Comparison of ENCODE assay signal across 8 cellular contexts in genomic region chr9:117413346-117414219, GRCh38. TPM values are rescaled to one million over a fixed set of nuclear protein-coding genes. Genes with fewer than 3 reads are reported as not detected.
DNase-seq lines count a peak whose midpoint lies in the region; ATAC-seq, FAIRE-seq and TF ChIP-seq lines count a peak whose summit lies in the region.

No MANE protein-coding gene starts in this region.

- H2BK5ac ChIP-seq in neuronal stem cell (ENCODE audit: low read length): no peak overlapping the region

- no peak overlapping the region for H2BK120ac ChIP-seq in neuronal stem cell (ENCODE audit: low read depth, low read length)

- CTCF ChIA-PET in endothelial cell of umbilical vein (lab: Charles Lee): no interaction called here

- H3K27ac ChIP-seq in endothelial cell of umbilical vein (ENCODE audit: insufficient read depth, low read depth, low read length) (no peak overlapping the region), neuronal stem cell (replicated peaks; ENCODE audit: low read length) (no peak overlapping the region)

- no peak for ATAC-seq in HG03135 (IDR thresholded peaks at IDR 0.05; ENCODE audit: unreplicated experiment)
- ATAC-seq in GM18870 (IDR thresholded peaks at IDR 0.05; ENCODE audit: unreplicated experiment): no peak

- H3K27me3 ChIP-seq in endothelial cell of umbilical vein (ENCODE audit: control insufficient read depth in 2 of 2, insufficient read depth in 2 of 2, low read length in 2 of 2) (peaks cover 34 to 36% of the 10 kb centered on the region in 2 experiments), neuronal stem cell (ENCODE audit: control insufficient read depth in 3 of 3, insufficient read depth in 3 of 3, low read depth in 1 of 3, low read length in 3 of 3) (peaks cover 10 to 56% (median 28%) of the 10 kb centered on the region in 3 experiments)

- no peak for TF ChIP-seq POLR2A in endothelial cell of umbilical vein (IDR thresholded peaks at IDR 0.05; ENCODE audit: low read depth, low read length)

- no peak overlapping the region for H2BK15ac ChIP-seq in neuronal stem cell (ENCODE audit: low read length)

- H2AK5ac ChIP-seq in neuronal stem cell (ENCODE audit: low read depth, low read length): no peak overlapping the region

- POLR2A ChIA-PET in endothelial cell of umbilical vein (lab: Charles Lee): no interaction called here

- no peak for FAIRE-seq in endothelial cell of umbilical vein (lab: Jason Lieb, UNC)

- H3K36me3 ChIP-seq in endothelial cell of umbilical vein (ENCODE audit: control insufficient read depth in 2 of 2, extremely low read depth in 1 of 2, insufficient read depth in 2 of 2, low read length in 2 of 2) (no peaks in the 10 kb centered on the region), neuronal stem cell (replicated peaks in 1 of 2; ENCODE audit: control insufficient read depth in 2 of 2, insufficient read depth in 2 of 2, low read length in 2 of 2) (no peaks in the 10 kb centered on the region)

- no peak overlapping the region for H2BK12ac ChIP-seq in neuronal stem cell (ENCODE audit: low read length)

- H4K91ac ChIP-seq in neuronal stem cell (ENCODE audit: low read depth, low read length, poor library complexity): no peak overlapping the region

- H3K9me3 ChIP-seq in endothelial cell of umbilical vein (replicated peaks; ENCODE audit: control insufficient read depth, insufficient read depth, low read length) (no peaks in the 10 kb centered on the region), neuronal stem cell (replicated peaks in 1 of 2; ENCODE audit: control insufficient read depth in 2 of 2, insufficient read depth in 1 of 2, low read depth in 1 of 2, low read length in 2 of 2) (no peaks in the 10 kb centered on the region)

- no peak overlapping the region for H3K14ac ChIP-seq in neuronal stem cell (ENCODE audit: low read length)

- peak overlapping the region; percentile 24 for H3K18ac ChIP-seq in neuronal stem cell (ENCODE audit: low read length)

- H3K79me2 ChIP-seq in endothelial cell of umbilical vein (ENCODE audit: control insufficient read depth, insufficient read depth, low read length): no peaks in the 10 kb centered on the region

- no peak for TF ChIP-seq CTCF in endothelial cell of umbilical vein (IDR thresholded peaks at IDR 0.05; ENCODE audit: extremely low read depth in 1 of 2, insufficient read depth in 1 of 2, low read depth in 1 of 2, low read length in 2 of 2)

- H3K4me1 ChIP-seq in endothelial cell of umbilical vein (ENCODE audit: control insufficient read depth, extremely low read depth, insufficient read depth, low read length) (no peaks in the 10 kb centered on the region), neuronal stem cell (ENCODE audit: control insufficient read depth in 2 of 2, insufficient read depth in 1 of 2, low read depth in 1 of 2, low read length in 2 of 2) (peaks cover 0 to 10% of the 10 kb centered on the region in 2 donors)

- H3K79me1 ChIP-seq in neuronal stem cell (ENCODE audit: low read depth, low read length): no peaks in the 10 kb centered on the region

- H3K9me1 ChIP-seq in endothelial cell of umbilical vein (replicated peaks; ENCODE audit: control insufficient read depth, extremely low read depth, insufficient read depth, low read length): no peaks in the 10 kb centered on the region

- H4K20me1 ChIP-seq in endothelial cell of umbilical vein (replicated peaks; ENCODE audit: control insufficient read depth, extremely low read depth, insufficient read depth, low read length): no peaks in the 10 kb centered on the region

- no peak overlapping the region for H3K9ac ChIP-seq in endothelial cell of umbilical vein (replicated peaks; ENCODE audit: extremely low read depth, insufficient read depth, low read length)
- no peak overlapping the region for H3K9ac ChIP-seq in neuronal stem cell (ENCODE audit: low read depth, low read length, poor library complexity)

- dilution Hi-C loops in endothelial cell of umbilical vein (cut with MboI; ENCODE audit: extremely low pct_ligation_motif_present, low sequenced_read_pairs): no loop called here

- WGBS in neuronal stem cell (ENCODE audit: extremely low coverage in 2 of 2, insufficient read length in 2 of 2, insufficient replicate concordance in 1 of 2), 2 donors: no CpG with 5 or more reads among the region's 51 CpGs

- no peak overlapping the region for H3K4ac ChIP-seq in neuronal stem cell (ENCODE audit: low read length)

- no peak overlapping the region for H4K8ac ChIP-seq in neuronal stem cell (ENCODE audit: low read depth, low read length)

- H2AFZ ChIP-seq in endothelial cell of umbilical vein (ENCODE audit: low read depth, low read length) (no peak overlapping the region), neuronal stem cell (ENCODE audit: low read length) (peak overlapping the region; percentile 88)

- H3K4me3 ChIP-seq in endothelial cell of umbilical vein (replicated peaks in 1 of 3; ENCODE audit: insufficient read depth in 1 of 3, low read depth in 1 of 3, low read length in 3 of 3) (no peak overlapping the region), neuronal stem cell (ENCODE audit: low read length in 2 of 2) (peak overlapping the region in 1 of 2 donors; percentile 89)

- DNase-seq in D341Med (ENCODE audit: low spot score): peak; percentile 66
- peak; percentile 87 for DNase-seq in NCI-H1105 (lab: John Stamatoyannopoulos, UW)
- no peak for DNase-seq in endothelial cell of umbilical vein (ENCODE audit: low read depth, low spot score)
- peak; percentile 48 for DNase-seq in neuronal stem cell (ENCODE audit: low spot score)
- no peak for DNase-seq in hippocampal formation (lab: John Stamatoyannopoulos, UW)
- no peak for DNase-seq in activated CD8-positive, alpha-beta memory T cell treated with anti-CD3 and anti-CD28 coated beads for 24 hours

- no TSS peak for BruUV-seq in endothelial cell of umbilical vein (replicated peaks; lab: Mats Ljungman, UMichigan)

- no peak overlapping the region for H3K4me2 ChIP-seq in endothelial cell of umbilical vein (ENCODE audit: insufficient read depth, low read length)
- peak overlapping the region; percentile 97 for H3K4me2 ChIP-seq in neuronal stem cell (ENCODE audit: insufficient read depth, low read length, poor library complexity, severe bottlenecking)

- intact Hi-C loops in endothelial cell of umbilical vein (cut with micrococcal nuclease): no loop called here

- no peak overlapping the region for H3K23ac ChIP-seq in neuronal stem cell (ENCODE audit: low read depth, low read length, poor library complexity)

TF ChIP-seq in endothelial cell of umbilical vein, 7 proteins besides CTCF, POLR2A, EP300 and RAD21:
- peak; percentile 52 for TF ChIP-seq EZH2 (IDR thresholded peaks at IDR 0.05; ENCODE audit: borderline replicate concordance, low read depth, low read length, severe bottlenecking)
- TF ChIP-seq MYC (IDR thresholded peaks at IDR 0.05; ENCODE audit: low read depth, low read length): no peak

RNA-seq across cellular contexts. Expression of gene ASTN2, which starts 1.3 kb away (rescaled TPM):
- 1.6 and 1.9 TPM in 2 replicates for total RNA-seq in endothelial cell of umbilical vein
- 0.80 and 1.0 TPM in 2 replicates for polyA plus RNA-seq in endothelial cell of umbilical vein
- 0.99 and 1.1 TPM in 2 replicates for polyA plus RNA-seq in endothelial cell of umbilical vein (2011; cell fraction: cytosol; rRNA removed)
- polyA plus RNA-seq in endothelial cell of umbilical vein (2011; cell fraction: nucleus; rRNA removed): 1.5 and 1.7 TPM in 2 replicates
- polyA plus RNA-seq in endothelial cell of umbilical vein (2012): 1.5 and 2.4 TPM in 2 replicates
- 3.8 and 4.5 TPM in 2 replicates for polyA minus RNA-seq in endothelial cell of umbilical vein
- polyA minus RNA-seq in endothelial cell of umbilical vein (2011; cell fraction: cytosol; rRNA and poly(A)+ RNA removed): 1.8 TPM
- polyA minus RNA-seq in endothelial cell of umbilical vein (2011; cell fraction: nucleus; rRNA and poly(A)+ RNA removed): 3.8 and 4.1 TPM in 2 replicates
- polyA plus RNA-seq in neuronal stem cell (2013, experiment 1 of 2): 7.8 TPM
- polyA plus RNA-seq in neuronal stem cell (2013, experiment 2 of 2): 7.3 TPM

Comparison
In these comparisons a context has a peak if more than half of its experiments do, and no peak if none do; other contexts are left out.
1. DNase-seq: peak in D341Med (single experiment), NCI-H1105 (single experiment) and neuronal stem cell (single experiment); none in endothelial cell of umbilical vein (single experiment), hippocampal formation (0 of 2) and activated CD8-positive, alpha-beta memory T cell treated with anti-CD3 and anti-CD28 coated beads for 24 hours (single experiment).